Comparison of ENCODE assay signal across 16 cellular contexts in the genomic region with DNA sequence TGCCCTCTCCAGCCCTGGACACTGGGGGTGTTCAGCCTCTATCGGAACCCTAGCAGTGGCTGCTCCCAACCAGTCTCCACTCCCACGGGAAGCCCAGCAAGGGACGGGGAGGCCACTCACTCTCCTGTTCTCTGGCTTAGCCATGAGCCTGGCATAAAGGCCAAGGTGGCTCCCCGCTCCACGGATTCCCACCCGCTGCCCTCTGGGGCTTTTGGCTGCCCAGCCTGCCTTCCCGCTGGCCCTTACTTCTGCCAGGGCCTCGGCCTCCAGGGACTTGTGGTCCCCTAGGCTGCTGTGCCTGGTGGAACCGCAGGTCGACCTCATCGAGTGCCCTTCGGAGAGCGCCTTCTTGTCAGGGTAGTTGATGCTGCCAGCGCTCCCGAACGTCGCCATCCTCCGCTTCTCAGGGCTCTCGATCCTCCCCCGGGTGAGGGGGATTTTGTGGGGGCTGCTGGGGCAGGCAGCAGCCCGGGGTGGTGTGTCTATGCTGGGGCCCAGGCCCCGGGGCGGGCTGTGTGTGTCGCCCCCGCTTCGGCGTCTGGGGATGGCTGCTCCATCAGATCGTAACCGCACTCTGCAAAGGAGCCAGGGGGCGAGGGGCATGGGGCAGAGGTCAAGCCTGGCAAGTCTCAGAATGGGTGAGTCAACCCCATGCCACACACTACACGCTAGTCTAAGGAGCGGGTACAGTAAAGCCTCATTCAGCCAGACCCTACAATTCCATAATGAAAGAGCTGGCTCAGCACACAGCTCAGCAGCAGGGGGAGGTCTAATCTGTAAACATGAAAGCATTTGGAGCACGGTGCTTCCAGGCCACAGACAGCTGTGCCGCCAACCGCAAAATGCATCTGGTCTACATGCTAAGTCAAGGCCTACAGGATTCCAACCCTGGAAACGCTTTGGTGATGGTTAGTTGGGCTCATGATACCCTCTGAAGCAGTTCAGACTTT. TPM values are rescaled to one million over a fixed set of nuclear protein-coding genes. Genes with fewer than 3 reads are reported as not detected.
A peak's percentile ranks its signal among the peaks of the same experiment; 100 is the strongest.
DNase-seq lines count a peak whose midpoint lies in the region; ATAC-seq and TF ChIP-seq lines count a peak whose summit lies in the region.
"Had no signal": no experiment of that assay in that cellular context is flagged by ENCODE, and none has a peak within 500 bp of the region (broad histone marks: within the 10 kb centered on the region; RNA-seq: fewer than 3 reads in every experiment).

No MANE protein-coding gene starts in this region.

- H3K27ac Mint-ChIP-seq in natural killer cell treated with Interleukin-12 subunit alpha and Interleukin-12 subunit beta and Interleukin-15 and Interleukin-18, amount 100 ng/mL, for 72 hours, result no peak overlapping the region
- H3K27ac Mint-ChIP-seq in natural killer cell, result no peak overlapping the region
- H3K27ac Mint-ChIP-seq: activated T-cell treated with anti-CD3 and anti-CD28 coated beads, Interleukin-2, amount 50 U/mL, for 72 hours; naive thymus-derived CD4-positive, alpha-beta T cell had no signal

- no peaks in the 10 kb centered on the region for H3K36me3 ChIP-seq in hepatocyte (replicated peaks; ENCODE audit: insufficient read depth, low read depth)
- H3K36me3 ChIP-seq: left ventricle myocardium inferior had no signal

- H3K27me3 ChIP-seq in hepatocyte, result no peaks in the 10 kb centered on the region

- H3K4me2 ChIP-seq in hepatocyte, result no peak overlapping the region

- H3K79me2 ChIP-seq in hepatocyte, result no peaks in the 10 kb centered on the region

- no peak overlapping the region for H3K4me3 ChIP-seq in hepatocyte
- H3K4me3 ChIP-seq: left ventricle myocardium inferior had no signal

- H3K36me3 Mint-ChIP-seq in natural killer cell treated with Interleukin-12 subunit alpha and Interleukin-12 subunit beta and Interleukin-15 and Interleukin-18, amount 100 ng/mL, for 72 hours, result no peaks in the 10 kb centered on the region
- H3K36me3 Mint-ChIP-seq in natural killer cell, result no peaks in the 10 kb centered on the region
- H3K36me3 Mint-ChIP-seq: naive thymus-derived CD4-positive, alpha-beta T cell had no signal

- H3K9me3 Mint-ChIP-seq in natural killer cell treated with Interleukin-12 subunit alpha and Interleukin-12 subunit beta and Interleukin-15 and Interleukin-18, amount 100 ng/mL, for 72 hours, result no peaks in the 10 kb centered on the region
- H3K9me3 Mint-ChIP-seq in natural killer cell, result no peaks in the 10 kb centered on the region
- H3K9me3 Mint-ChIP-seq: activated T-cell treated with anti-CD3 and anti-CD28 coated beads, Interleukin-2, amount 50 U/mL, for 72 hours; naive thymus-derived CD4-positive, alpha-beta T cell had no signal

- H3K27me3 Mint-ChIP-seq in natural killer cell treated with Interleukin-12 subunit alpha and Interleukin-12 subunit beta and Interleukin-15 and Interleukin-18, amount 100 ng/mL, for 72 hours, result no peaks in the 10 kb centered on the region
- H3K27me3 Mint-ChIP-seq in natural killer cell (ENCODE audit: low read depth in 2 of 2), result no peaks in the 10 kb centered on the region
- H3K27me3 Mint-ChIP-seq: naive thymus-derived CD4-positive, alpha-beta T cell had no signal

- H3K4me1 ChIP-seq in hepatocyte (ENCODE audit: insufficient read depth), result peaks cover 7% of the 10 kb centered on the region
- H3K4me1 ChIP-seq: Caco-2 had no signal

- TF ChIP-seq CTCF in natural killer cell (IDR thresholded peaks at IDR 0.05), result no peak
- no peak for TF ChIP-seq CTCF in hepatocyte (IDR thresholded peaks at IDR 0.05; ENCODE audit: poor library complexity)

- H3K27ac ChIP-seq in hepatocyte, result peak overlapping the region; percentile 74
- H3K27ac ChIP-seq: left ventricle myocardium inferior had no signal

- ATAC-seq in natural killer cell treated with Interleukin-12 subunit alpha and Interleukin-12 subunit beta and Interleukin-15 and Interleukin-18, amount 100 ng/mL, for 72 hours, result peak in 1 of 2 donors; percentile 8
- no peak for ATAC-seq in natural killer cell
- ATAC-seq in GM21423 (IDR thresholded peaks at IDR 0.05; ENCODE audit: unreplicated experiment), result no peak
- ATAC-seq in GM19328 (IDR thresholded peaks at IDR 0.05; ENCODE audit: unreplicated experiment), result no peak
- no peak for ATAC-seq in GM21381 (IDR thresholded peaks at IDR 0.05; ENCODE audit: unreplicated experiment)
- ATAC-seq: activated T-cell treated with anti-CD3 and anti-CD28 coated beads, Interleukin-2, amount 50 U/mL, for 72 hours; naive thymus-derived CD4-positive, alpha-beta T cell had no signal

- no peaks in the 10 kb centered on the region for H4K20me1 ChIP-seq in hepatocyte (ENCODE audit: insufficient read depth, poor library complexity, severe bottlenecking)

- 86% methylated on average over 31 of the region's 36 CpGs for WGBS in hepatocyte (ENCODE audit: low lambda C conversion rate, missing lambda C conversion rate)

- DNase-seq in natural killer cell treated with Interleukin-12 subunit alpha and Interleukin-12 subunit beta and Interleukin-15 and Interleukin-18, amount 100 ng/mL, for 72 hours (ENCODE audit: low spot score), result peak; percentile 54
- DNase-seq in natural killer cell (no peak), amniotic epithelial cell (ENCODE audit: low read depth) (peak; percentile 97), hepatocyte (ENCODE audit: low spot score) (peak; percentile 68), DMS53 treated with DMSO at 0.1 percent for 48 hours (lab: John Stamatoyannopoulos, UW; ENCODE audit: unreplicated experiment) (no peak)
- DNase-seq: activated CD4-positive, alpha-beta T cell treated with anti-CD3 and anti-CD28 coated beads, Interleukin-2, amount 50 U/mL, for 4 hours; activated T-cell treated with anti-CD3 and anti-CD28 coated beads, Interleukin-2, amount 50 U/mL, for 72 hours; amniotic stem cell; Caco-2; cortex of kidney; hippocampal formation; left ventricle myocardium inferior; naive thymus-derived CD4-positive, alpha-beta T cell had no signal

- peaks cover 0 to 8% of the 10 kb centered on the region in 2 donors for H3K4me1 Mint-ChIP-seq in natural killer cell treated with Interleukin-12 subunit alpha and Interleukin-12 subunit beta and Interleukin-15 and Interleukin-18, amount 100 ng/mL, for 72 hours (ENCODE audit: low read depth in 2 of 2)
- H3K4me1 Mint-ChIP-seq in natural killer cell, result no peaks in the 10 kb centered on the region

- no peaks in the 10 kb centered on the region for H3K9me2 ChIP-seq in hepatocyte (replicated peaks; ENCODE audit: insufficient read depth)

- intact Hi-C loops in natural killer cell (cut with micrococcal nuclease), result no loop called here

- no peak overlapping the region for H3K4me3 Mint-ChIP-seq in natural killer cell treated with Interleukin-12 subunit alpha and Interleukin-12 subunit beta and Interleukin-15 and Interleukin-18, amount 100 ng/mL, for 72 hours
- H3K4me3 Mint-ChIP-seq in natural killer cell, result no peak overlapping the region
- H3K4me3 Mint-ChIP-seq: activated T-cell treated with anti-CD3 and anti-CD28 coated beads, Interleukin-2, amount 50 U/mL, for 72 hours; naive thymus-derived CD4-positive, alpha-beta T cell had no signal

- no peak overlapping the region for H2AFZ ChIP-seq in hepatocyte

- H3K9me3 ChIP-seq in hepatocyte (ENCODE audit: low read depth), result no peaks in the 10 kb centered on the region
- H3K9me3 ChIP-seq: Caco-2, left ventricle myocardium inferior had no signal

RNA-seq across cellular contexts. Expression of gene RAD18, which starts 27.3 kb away (rescaled TPM):
- total RNA-seq in natural killer cell treated with Interleukin-12 subunit alpha and Interleukin-12 subunit beta and Interleukin-15 and Interleukin-18, amount 100 ng/mL, for 72 hours, result 10 to 100 TPM; 33.4 to 66.0 TPM
- 10 to 100 TPM; 19.8 to 23.3 (median 22.5) TPM for total RNA-seq in natural killer cell
- 6.0 and 6.3 TPM in 2 replicates for total RNA-seq in hepatocyte
- 5.3 and 6.5 TPM in 2 replicates for polyA plus RNA-seq in hepatocyte

Comparison
In these comparisons a context has a peak if more than half of its experiments do, and no peak if none do; other contexts are left out.
1. DNase-seq: peak in natural killer cell treated with Interleukin-12 subunit alpha and Interleukin-12 subunit beta and Interleukin-15 and Interleukin-18, amount 100 ng/mL, for 72 hours (single experiment), amniotic epithelial cell (single experiment) and hepatocyte (single experiment); none in natural killer cell (single experiment) and DMS53 treated with DMSO at 0.1 percent for 48 hours (single experiment).